Comparison of ENCODE assay signal across 8 cellular contexts in the genomic region with DNA sequence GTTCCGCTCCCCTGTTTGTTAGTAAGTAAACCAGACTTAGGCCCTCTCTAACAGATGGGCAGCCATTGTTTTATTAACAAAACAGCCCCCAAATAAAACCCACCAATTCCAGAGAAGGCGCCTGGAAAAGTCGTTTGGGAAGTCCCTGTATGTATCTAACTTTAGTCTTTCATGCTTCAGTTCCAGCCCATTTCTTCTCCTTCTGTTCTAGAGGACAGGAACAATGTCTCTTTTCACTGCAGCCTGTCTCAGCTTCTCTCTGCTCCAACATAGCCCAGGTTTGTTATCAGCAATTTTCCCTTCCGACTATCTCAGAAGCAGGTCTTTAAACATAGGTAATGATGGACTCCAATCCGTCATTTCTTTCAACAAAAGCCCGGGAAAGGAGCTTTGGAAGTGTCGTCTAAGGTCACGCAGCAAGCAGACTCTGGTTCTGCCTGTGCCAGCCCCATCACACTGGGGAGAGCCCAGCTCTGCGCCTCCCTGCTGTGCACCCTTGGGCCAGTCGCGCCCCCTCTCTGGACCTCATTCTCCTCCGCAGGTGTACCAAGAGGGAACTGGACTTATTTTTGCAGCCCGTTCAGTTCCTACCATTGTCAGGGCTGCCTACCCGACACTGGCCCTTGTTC. TPM values are rescaled to one million over a fixed set of nuclear protein-coding genes. Genes with fewer than 3 reads are reported as not detected.
DNase-seq lines count a peak whose midpoint lies in the region; ATAC-seq and TF ChIP-seq lines count a peak whose summit lies in the region.

No MANE protein-coding gene starts in this region.

- H3K9me3 ChIP-seq in PC-3 (ENCODE audit: low read length) (no peaks in the 10 kb centered on the region), esophagus muscularis mucosa (no peaks in the 10 kb centered on the region), prostate gland (no peaks in the 10 kb centered on the region)

- intact Hi-C loops in PC-3 (cut with micrococcal nuclease), result no loop called here
- intact Hi-C loops in esophagus muscularis mucosa (cut with DNase I), result no loop called here
- intact Hi-C loops in prostate gland (cut with DNase I), result loop anchor here (10.0 kb wide), 2 partner anchors 187 to 217 kb away; partner anchors contain the start of genes ATP6V1G1 and TMEM268

- POLR2A ChIA-PET in PC-3 (lab: Charles Lee; ENCODE audit: unreplicated experiment), result no interaction called here

- TF ChIP-seq POLR2A in esophagus muscularis mucosa (IDR thresholded peaks at IDR 0.05; ENCODE audit: low read depth), result no peak
- no peak for TF ChIP-seq POLR2A in prostate gland (IDR thresholded peaks at IDR 0.05)

- no peak for TF ChIP-seq CTCF in PC-3 (conservative IDR thresholded peaks at IDR 0.05; ENCODE audit: low read depth, low read length)
- no peak for TF ChIP-seq CTCF in esophagus muscularis mucosa (IDR thresholded peaks at IDR 0.05)
- TF ChIP-seq CTCF in prostate gland (IDR thresholded peaks at IDR 0.05), result no peak

- H3K4me2 ChIP-seq in PC-3 (ENCODE audit: low read length), result peak overlapping the region; percentile 95

- peaks cover 10% of the 10 kb centered on the region; the same call in 1 of the 2 replicates for H3K79me2 ChIP-seq in PC-3 (ENCODE audit: low read length)

- 22% methylated on average over 14 of the region's 14 CpGs for WGBS in esophagus muscularis mucosa
- WGBS in prostate gland, result 25% methylated on average over 14 of the region's 14 CpGs

- BruUV-seq in PC-3 (replicated peaks; lab: Mats Ljungman, UMichigan), result TSS peak; percentile 62

- H3K27ac ChIP-seq in PC-3 (ENCODE audit: low read length) (no peak overlapping the region), esophagus muscularis mucosa (replicated peaks in 1 of 4) (peak overlapping the region; percentile 75 to 88 (median 85)), prostate gland (peak overlapping the region; percentile 70 to 80)

- H3K36me3 ChIP-seq in PC-3 (ENCODE audit: low read depth, low read length) (no peaks in the 10 kb centered on the region), esophagus muscularis mucosa (peaks cover 0 to 8% (median 3%) of the 10 kb centered on the region in 4 donors), prostate gland (no peaks in the 10 kb centered on the region)

- DNase-seq in PC-3 (no peak), esophagus muscularis mucosa (ENCODE audit: extremely low spot score) (no peak), prostate gland (ENCODE audit: low spot score) (no peak), OCI-M1 (lab: John Stamatoyannopoulos, UW) (no peak), NCI-H345 treated with DMSO at 0.1 percent for 48 hours (lab: John Stamatoyannopoulos, UW; ENCODE audit: unreplicated experiment) (no peak)

- H4K20me1 ChIP-seq in PC-3 (ENCODE audit: low read length), result no peaks in the 10 kb centered on the region

- H3K9me2 ChIP-seq in PC-3 (replicated peaks; ENCODE audit: low read length), result no peaks in the 10 kb centered on the region

- H3K4me1 ChIP-seq in PC-3 (ENCODE audit: insufficient read depth, low read length) (peaks cover 14% of the 10 kb centered on the region), esophagus muscularis mucosa (peaks cover 19 to 58% (median 48%) of the 10 kb centered on the region in 4 donors), prostate gland (replicated peaks) (peaks cover 15% of the 10 kb centered on the region)

- H3K9ac ChIP-seq in PC-3 (ENCODE audit: low read length), result peak overlapping the region; percentile 68

- CTCF ChIA-PET in PC-3 (lab: Charles Lee), result no interaction called here

- H3K27me3 ChIP-seq in PC-3 (ENCODE audit: low read length), result no peaks in the 10 kb centered on the region
- no peaks in the 10 kb centered on the region for H3K27me3 ChIP-seq in esophagus muscularis mucosa
- no peaks in the 10 kb centered on the region for H3K27me3 ChIP-seq in prostate gland (replicated peaks; ENCODE audit: insufficient read depth)

- H3F3A ChIP-seq in PC-3 (ENCODE audit: low read length, unreplicated experiment), result no peaks in the 10 kb centered on the region

- H3K4me3 ChIP-seq in GM08714 (ENCODE audit: low read length) (peak overlapping the region; percentile 76), PC-3 (ENCODE audit: low read length) (peak overlapping the region; percentile 85), esophagus muscularis mucosa (peak overlapping the region; percentile 69 to 83 (median 76)), prostate gland (peak overlapping the region; percentile 56 to 81)

- peak overlapping the region; percentile 86 for H2AFZ ChIP-seq in PC-3 (ENCODE audit: low read length)

- ATAC-seq in PC-3, result peak; percentile 7
- ATAC-seq in HG02623 (IDR thresholded peaks at IDR 0.05; ENCODE audit: unreplicated experiment), result no peak
- ATAC-seq in HG03378 (IDR thresholded peaks at IDR 0.05; ENCODE audit: unreplicated experiment), result no peak

- no peak for TF ChIP-seq EP300 in esophagus muscularis mucosa (IDR thresholded peaks at IDR 0.05)

RNA-seq across cellular contexts. Expression of gene AKNA, which starts 9.6 kb away (rescaled TPM):
- 7.6 and 9.1 TPM in 2 replicates for total RNA-seq in PC-3 (2014; rRNA removed)
- total RNA-seq in esophagus muscularis mucosa, result 10 to 100 TPM; 12.5 to 18.5 (median 17.3) TPM
- total RNA-seq in prostate gland, result 10 to 100 TPM; 20.5 to 30.1 TPM
